Comparison of ENCODE assay signal across 14 cellular contexts in the genomic region with DNA sequence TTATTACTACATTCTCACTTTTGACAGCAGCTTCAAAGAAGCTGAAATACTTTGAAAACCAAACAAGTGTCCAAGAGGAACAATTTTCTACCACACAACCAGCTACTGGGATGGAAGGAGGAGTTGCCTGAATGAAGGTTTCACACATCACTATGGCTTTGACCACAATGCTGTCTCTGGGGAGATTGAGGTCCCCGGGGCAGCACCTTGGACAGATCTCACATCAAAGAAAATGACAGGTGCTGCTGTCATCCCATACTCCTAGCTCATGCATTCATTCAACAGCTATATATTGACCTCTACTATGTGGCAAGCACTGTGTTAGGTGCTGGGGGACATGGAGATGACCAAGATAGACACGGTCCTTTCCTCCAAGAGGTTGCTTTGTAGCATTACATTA.
DNase-seq lines count a peak whose midpoint lies in the region; ATAC-seq and TF ChIP-seq lines count a peak whose summit lies in the region.
"Had no signal": no experiment of that assay in that cellular context is flagged by ENCODE, and none has a peak within 500 bp of the region (broad histone marks: within the 10 kb centered on the region; RNA-seq: fewer than 3 reads in every experiment).

No MANE protein-coding gene starts in this region.

- no peaks in the 10 kb centered on the region for H4K20me1 ChIP-seq in Karpas-422 (ENCODE audit: insufficient read depth, low read depth, low read length)

- H3K9me3 ChIP-seq in Karpas-422 (ENCODE audit: low read length) = no peaks in the 10 kb centered on the region

- H3K9me2 ChIP-seq in Karpas-422 (replicated peaks; ENCODE audit: insufficient read depth, low read length) = no peaks in the 10 kb centered on the region

- DNase-seq in A172 (ENCODE audit: low spot score) = peak; percentile 18
- peak; percentile 51 for DNase-seq in Karpas-422
- DNase-seq in GM10266 (ENCODE audit: extremely low spot score) = no peak
- DNase-seq in DMS79 treated with DMSO at 0.1 percent for 48 hours (lab: John Stamatoyannopoulos, UW) = no peak
- DNase-seq: activated effector memory CD4-positive, alpha-beta T cell treated with anti-CD3 and anti-CD28 coated beads, Interleukin-2, amount 50 U/mL, for 16 hours; cerebellar nuclear complex; DMS 273 treated with DMSO at 0.1 percent for 48 hours; GOT3; NCI-H146 had no signal

- ATAC-seq in GM18907 (IDR thresholded peaks at IDR 0.05; ENCODE audit: unreplicated experiment) = peak; percentile 67
- ATAC-seq in HG02759 (IDR thresholded peaks at IDR 0.05; ENCODE audit: unreplicated experiment) = peak; percentile 64
- ATAC-seq in HG02852 (IDR thresholded peaks at IDR 0.05; ENCODE audit: unreplicated experiment) = no peak
- ATAC-seq in HG03457 (IDR thresholded peaks at IDR 0.05; ENCODE audit: unreplicated experiment) = no peak

- no peak overlapping the region for H3K4me2 ChIP-seq in Karpas-422 (ENCODE audit: low read depth, low read length, poor library complexity, severe bottlenecking)

- H3K4me3 ChIP-seq in Karpas-422 (ENCODE audit: low read length) = no peak overlapping the region

- no peak overlapping the region for H3K9ac ChIP-seq in Karpas-422 (ENCODE audit: low read length)
- H3K9ac ChIP-seq: parathyroid adenoma had no signal

- no peak for TF ChIP-seq CTCF in GM10266 (IDR thresholded peaks at IDR 0.05; ENCODE audit: control insufficient read depth, insufficient read depth, low read depth, missing control alignments)

- H3K4me1 ChIP-seq in Karpas-422 (ENCODE audit: low read length) = no peaks in the 10 kb centered on the region

- H3K27ac ChIP-seq in Karpas-422 (ENCODE audit: low read length) = no peak overlapping the region
- H3K27ac ChIP-seq: parathyroid adenoma had no signal

- no peaks in the 10 kb centered on the region for H3K79me2 ChIP-seq in Karpas-422 (ENCODE audit: low read length)
- H3K79me2 ChIP-seq: parathyroid adenoma had no signal

- no peaks in the 10 kb centered on the region for H3K36me3 ChIP-seq in Karpas-422 (ENCODE audit: insufficient read depth, low read length)

- no peaks in the 10 kb centered on the region for H3K27me3 ChIP-seq in Karpas-422 (ENCODE audit: low read length)

- no peak overlapping the region for H2AFZ ChIP-seq in Karpas-422 (ENCODE audit: low read length)
- H2AFZ ChIP-seq: parathyroid adenoma had no signal

Comparison
In these comparisons a context has a peak if more than half of its experiments do, and no peak if none do; other contexts are left out.
1. DNase-seq: peak in A172 (single experiment) and Karpas-422 (single experiment); none in GM10266 (single experiment) and DMS79 treated with DMSO at 0.1 percent for 48 hours (single experiment).
2. ATAC-seq: peak in GM18907 (single experiment) and HG02759 (single experiment); none in HG02852 (single experiment) and HG03457 (single experiment).